Comparison of ENCODE assay signal across 15 cellular contexts in genomic region chr16:11359370-11359769, GRCh38. TPM values are rescaled to one million over a fixed set of nuclear protein-coding genes. Genes with fewer than 3 reads are reported as not detected.
DNase-seq lines count a peak whose midpoint lies in the region; ATAC-seq, FAIRE-seq and TF ChIP-seq lines count a peak whose summit lies in the region.
"Had no signal": no experiment of that assay in that cellular context is flagged by ENCODE, and none has a peak within 500 bp of the region (broad histone marks: within the 10 kb centered on the region; RNA-seq: fewer than 3 reads in every experiment).

No MANE protein-coding gene starts in this region.

- peak overlapping the region; percentile 87; the same call in 1 of the 2 replicates for H3K14ac ChIP-seq in IMR-90 (replicated peaks; ENCODE audit: low read depth, low read length)

- peak overlapping the region; percentile 68; the same call in 1 of the 2 replicates for H3K23ac ChIP-seq in IMR-90 (ENCODE audit: low read depth, low read length)

- no peak for TF ChIP-seq RAD21 in IMR-90 (IDR thresholded peaks at IDR 0.05; ENCODE audit: low read length)

- peak overlapping the region; percentile 75 for H2AK9ac ChIP-seq in IMR-90 (replicated peaks; ENCODE audit: low read depth, low read length, poor library complexity)

- DNase-seq in AG09309 (ENCODE audit: low read depth) (peak; percentile 61), IMR-90 (peak; percentile 90), cerebellar cortex (ENCODE audit: low spot score) (peak; percentile 19), lung (ENCODE audit: low spot score) (peak; percentile 57), T-helper 1 cell (no peak), GM12892 (ENCODE audit: insufficient read length) (no peak), retina (no peak)
- no peak for DNase-seq in activated effector memory CD4-positive, alpha-beta T cell treated with Interleukin-2 at 50 U/mL for 16 hours
- DNase-seq: activated CD8-positive, alpha-beta memory T cell treated with anti-CD3 and anti-CD28 coated beads, Interleukin-2, amount 50 U/mL, for 4 hours; CD4-positive, alpha-beta memory T cell; MM.1S; NCI-H82; stimulated activated CD4-positive, alpha-beta T cell treated with anti-CD3 and anti-CD28 coated beads, Interleukin-12 subunit alpha, Interleukin-12 subunit beta, amount 100 ng/mL, for 4 hours had no signal

- peak overlapping the region; percentile 55 for H4K5ac ChIP-seq in IMR-90 (ENCODE audit: low read depth, low read length)

- H3K27me3 ChIP-seq in IMR-90 (ENCODE audit: control insufficient read depth, insufficient read depth, low read length) (no peaks in the 10 kb centered on the region), lung (ENCODE audit: control insufficient read depth, insufficient read depth) (no peaks in the 10 kb centered on the region)
- H3K27me3 ChIP-seq: gastroesophageal sphincter had no signal

- H3K9ac ChIP-seq in IMR-90 (ENCODE audit: low read depth, low read length): no peak overlapping the region

- H3K9me1 ChIP-seq in IMR-90 (ENCODE audit: insufficient read depth, low read length): peaks cover 24% of the 10 kb centered on the region

- H2BK120ac ChIP-seq in IMR-90 (ENCODE audit: low read depth, low read length): peak overlapping the region; percentile 90

- H3K9me3 ChIP-seq in IMR-90 (ENCODE audit: control insufficient read depth, insufficient read depth, low read length) (no peaks in the 10 kb centered on the region), lung (ENCODE audit: control insufficient read depth in 2 of 2, insufficient read depth in 1 of 2, low read length in 1 of 2) (no peaks in the 10 kb centered on the region)
- H3K9me3 ChIP-seq: gastroesophageal sphincter had no signal

- no peak overlapping the region; the same call in 1 of the 2 replicates for H3K56ac ChIP-seq in IMR-90 (ENCODE audit: extremely low read depth, insufficient read depth, low read length)

- dilution Hi-C loops in IMR-90 (cut with HindIII; ENCODE audit: low sequenced_read_pairs, unreplicated experiment): no loop called here

- H3K4me3 ChIP-seq in AG09309 (ENCODE audit: control insufficient read depth, low read depth, low read length) (no peak overlapping the region), IMR-90 (ENCODE audit: insufficient read depth, low read depth, low read length) (no peak overlapping the region), lung (no peak overlapping the region)
- H3K4me3 ChIP-seq: gastroesophageal sphincter had no signal

- POLR2A ChIA-PET in IMR-90 (lab: Charles Lee; ENCODE audit: unreplicated experiment): no interaction called here

- peaks cover 0 to 30% of the 10 kb centered on the region in 2 experiments; a peak in 2 of 4 replicates for H3K79me1 ChIP-seq in IMR-90 (ENCODE audit: low read depth in 1 of 2, low read length in 2 of 2)

- TF ChIP-seq CTCF in AG09309 (IDR thresholded peaks at IDR 0.05; ENCODE audit: control insufficient read depth, insufficient read depth, low read depth, low read length, missing control alignments): no peak
- no peak for TF ChIP-seq CTCF in IMR-90 (conservative IDR thresholded peaks at IDR 0.05; ENCODE audit: low read depth, low read length)
- no peak for TF ChIP-seq CTCF in lung (IDR thresholded peaks at IDR 0.05; ENCODE audit: control extremely low read depth, extremely low read depth)

- H4K20me1 ChIP-seq in IMR-90 (ENCODE audit: insufficient read depth, low read length): no peaks in the 10 kb centered on the region

- peak overlapping the region; percentile 88 for H2BK20ac ChIP-seq in IMR-90 (ENCODE audit: low read depth, low read length)

- H3K27ac ChIP-seq in IMR-90 (ENCODE audit: insufficient read depth, low read length) (peak overlapping the region; percentile 36; the same call in 1 of the 2 replicates), lung (ENCODE audit: low read depth in 1 of 2, low read length in 1 of 2) (no peak overlapping the region)
- H3K27ac ChIP-seq: gastroesophageal sphincter had no signal

- no CpG with 5 or more reads among the region's 5 CpGs for WGBS in IMR-90 (ENCODE audit: extremely low coverage in 2 of 2, insufficient read length in 1 of 2), 2 experiments
- WGBS in lung, 2 donors: 65 to 66% methylated on average over 5 of the region's 5 CpGs

- H2AFZ ChIP-seq in IMR-90 (replicated peaks; ENCODE audit: low read length, poor library complexity): peak overlapping the region; percentile 61

- BruUV-seq in IMR-90 (replicated peaks; lab: Mats Ljungman, UMichigan): no TSS peak

- in situ Hi-C loops in IMR-90 (cut with MboI; ENCODE audit: low sequenced_read_pairs): loop anchor here (10.0 kb wide), 1 partner anchor 255 kb away; no protein-coding TSS in a partner anchor

- H2AK5ac ChIP-seq in IMR-90 (ENCODE audit: low read depth, low read length): peak overlapping the region; percentile 97; the same call in 1 of the 2 replicates

- peak overlapping the region; percentile 93; the same call in 2 of the 3 replicates for H2BK15ac ChIP-seq in IMR-90 (ENCODE audit: low read depth, low read length)

- peak overlapping the region; percentile 28 to 71; a peak in 3 of 4 replicates for H4K8ac ChIP-seq in IMR-90 (ENCODE audit: low read depth in 2 of 2, low read length in 2 of 2)

- TF ChIP-seq POLR2A in IMR-90 (IDR thresholded peaks at IDR 0.05; ENCODE audit: low read depth, low read length): no peak
- no peak for TF ChIP-seq POLR2A in GM12892 (IDR thresholded peaks at IDR 0.05; ENCODE audit: low read depth, low read length)

- peak overlapping the region; percentile 77 for H4K91ac ChIP-seq in IMR-90 (ENCODE audit: insufficient read depth, low read depth, low read length)

- intact Hi-C loops in IMR-90 (cut with micrococcal nuclease): loop anchor here (5.0 kb wide), 1 partner anchor 252 kb away; no protein-coding TSS in a partner anchor

- H2BK5ac ChIP-seq in IMR-90 (ENCODE audit: low read depth, low read length, poor library complexity, severe bottlenecking): peak overlapping the region; percentile 59

- no peak for FAIRE-seq in GM12892 (lab: Jason Lieb, UNC)

- no peak overlapping the region for H3K4me2 ChIP-seq in IMR-90 (ENCODE audit: low read depth, low read length)

- peak overlapping the region; percentile 33 for H3K18ac ChIP-seq in IMR-90 (ENCODE audit: low read depth, low read length)

- H3K36me3 ChIP-seq in IMR-90 (ENCODE audit: control insufficient read depth, insufficient read depth, low read length): no peaks in the 10 kb centered on the region
- no peaks in the 10 kb centered on the region for H3K36me3 ChIP-seq in lung (ENCODE audit: control insufficient read depth in 2 of 2, insufficient read depth in 2 of 2, low read length in 2 of 2)
- H3K36me3 ChIP-seq: gastroesophageal sphincter had no signal

- peak; percentile 24 for ATAC-seq in IMR-90 (ENCODE audit: low read depth)
- no peak for ATAC-seq in lung (ENCODE audit: insufficient read depth, low FRiP score)
- ATAC-seq: gastroesophageal sphincter; stimulated activated effector memory CD8-positive, alpha-beta T cell treated with anti-CD3 and anti-CD28 coated beads, Interleukin-12 subunit alpha, Interleukin-12 subunit beta, amount 100 ng/mL, for 72 hours had no signal

- CTCF ChIA-PET in IMR-90 (lab: Yijun Ruan, JAX): interaction anchor here (0.9 kb wide), 1 partner anchor 9 kb away, joined by 3 read pairs; no protein-coding TSS in a partner anchor

- H3K4me1 ChIP-seq in IMR-90 (ENCODE audit: control insufficient read depth, insufficient read depth, low read length) (peaks cover 51% of the 10 kb centered on the region), lung (ENCODE audit: control insufficient read depth in 2 of 2, insufficient read depth in 2 of 2, low read length in 2 of 2) (peaks cover 2 to 12% of the 10 kb centered on the region in 2 donors)

- peak overlapping the region; percentile 92 for H3K4ac ChIP-seq in IMR-90 (ENCODE audit: low read depth, low read length)

TF ChIP-seq in IMR-90, 13 proteins besides CTCF, POLR2A, EP300 and RAD21:
- TF ChIP-seq MXI1 (IDR thresholded peaks at IDR 0.05; ENCODE audit: borderline replicate concordance, low read depth, low read length): no peak
- TF ChIP-seq, protein P1, sequence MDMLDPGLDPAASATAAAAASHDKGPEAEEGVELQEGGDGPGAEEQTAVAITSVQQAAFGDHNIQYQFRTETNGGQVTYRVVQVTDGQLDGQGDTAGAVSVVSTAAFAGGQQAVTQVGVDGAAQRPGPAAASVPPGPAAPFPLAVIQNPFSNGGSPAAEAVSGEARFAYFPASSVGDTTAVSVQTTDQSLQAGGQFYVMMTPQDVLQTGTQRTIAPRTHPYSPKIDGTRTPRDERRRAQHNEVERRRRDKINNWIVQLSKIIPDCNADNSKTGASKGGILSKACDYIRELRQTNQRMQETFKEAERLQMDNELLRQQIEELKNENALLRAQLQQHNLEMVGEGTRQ (IDR thresholded peaks at IDR 0.05; ENCODE audit: low read depth, low read length): peak; percentile 82
- peak; percentile 58; the same call in 1 of the 2 replicates for TF ChIP-seq BHLHE40 (IDR thresholded peaks at IDR 0.05; ENCODE audit: low read depth, low read length)
TF ChIP-seq in IMR-90: peak in this region for 2.

RNA-seq across cellular contexts. Expression of gene RMI2, which starts 14.1 kb away (rescaled TPM):
- 3.2 and 5.8 TPM in 2 replicates for total RNA-seq in IMR-90 (2012; rRNA removed)
- polyA plus RNA-seq in IMR-90 (2012; rRNA removed): 4.0 and 5.6 TPM in 2 replicates
- 1.7 and 3.8 TPM in 2 replicates for polyA plus RNA-seq in IMR-90 (2012; cell fraction: cytosol; rRNA removed)
- 1.4 and 3.8 TPM in 2 replicates for polyA plus RNA-seq in IMR-90 (2012; cell fraction: nucleus; rRNA removed; ENCODE audit: low replicate concordance)
- total RNA-seq in lung: 1 to 10 TPM; 4.4 to 4.6 TPM
- 1 to 10 TPM; 2.5 to 7.2 TPM for polyA plus RNA-seq in lung
- 25.7 TPM for polyA plus RNA-seq in GM12892 (2012; ENCODE audit: missing spikeins)

Comparison
In these comparisons a context has a peak if more than half of its experiments do, and no peak if none do; other contexts are left out.
1. DNase-seq: peak in AG09309 (single experiment), IMR-90 (single experiment), cerebellar cortex (single experiment) and lung (single experiment); none in T-helper 1 cell (0 of 5), GM12892 (single experiment), activated effector memory CD4-positive, alpha-beta T cell treated with Interleukin-2 at 50 U/mL for 16 hours (single experiment) and retina (single experiment).